Comparison of ENCODE assay signal across 9 cellular contexts in genomic region chr1:78333426-78334012, GRCh38.
DNase-seq lines count a peak whose midpoint lies in the region; ATAC-seq, FAIRE-seq and TF ChIP-seq lines count a peak whose summit lies in the region.
"Had no signal": no experiment of that assay in that cellular context is flagged by ENCODE, and none has a peak within 500 bp of the region (broad histone marks: within the 10 kb centered on the region; RNA-seq: fewer than 3 reads in every experiment).

No MANE protein-coding gene starts in this region.

- H3K27ac ChIP-seq in Karpas-422 (ENCODE audit: low read length): no peak overlapping the region
- H3K27ac ChIP-seq in neural cell (ENCODE audit: low read length): no peak overlapping the region
- H3K27ac ChIP-seq: SK-N-MC had no signal

- H3K27me3 ChIP-seq in Karpas-422 (ENCODE audit: low read length): no peaks in the 10 kb centered on the region
- no peaks in the 10 kb centered on the region for H3K27me3 ChIP-seq in neural cell (ENCODE audit: insufficient read depth, low read depth, low read length)

- TF ChIP-seq CTCF in GM12864 (IDR thresholded peaks at IDR 0.05; ENCODE audit: low read depth, low read length, missing control alignments) (peak; percentile 77), cardiac fibroblast (IDR thresholded peaks at IDR 0.05; ENCODE audit: low read depth, low read length) (peak; percentile 86), neural cell (IDR thresholded peaks at IDR 0.05; ENCODE audit: poor library complexity, severe bottlenecking) (peak; percentile 43)

- no peak for FAIRE-seq in H54 (lab: Jason Lieb, UNC)

- TF ChIP-seq EP300 in neural cell (conservative IDR thresholded peaks at IDR 0.05; ENCODE audit: poor library complexity, severe bottlenecking): no peak

- H3K4me3 ChIP-seq in GM12864 (ENCODE audit: low read depth, low read length) (no peak overlapping the region), Karpas-422 (ENCODE audit: low read length) (no peak overlapping the region), cardiac fibroblast (replicated peaks in 1 of 2; ENCODE audit: low read depth in 2 of 2, low read length in 2 of 2) (no peak overlapping the region), neural cell (ENCODE audit: low read length) (no peak overlapping the region)
- H3K4me3 ChIP-seq: SK-N-MC had no signal

- DNase-seq in GM12864 (ENCODE audit: low read depth) (peak; percentile 7), Karpas-422 (peak; percentile 71), cardiac fibroblast (ENCODE audit: low read depth in 2 of 2) (peak; percentile 77 to 79), H54 (ENCODE audit: insufficient read length, low spot score) (no peak), GF-D8 (lab: John Stamatoyannopoulos, UW) (no peak)

- H3K4me2 ChIP-seq in Karpas-422 (ENCODE audit: low read depth, low read length, poor library complexity, severe bottlenecking): no peak overlapping the region
- no peak overlapping the region for H3K4me2 ChIP-seq in neural cell (ENCODE audit: low read length)

- H3K9me3 ChIP-seq in Karpas-422 (ENCODE audit: low read length) (no peaks in the 10 kb centered on the region), neural cell (ENCODE audit: low read length) (no peaks in the 10 kb centered on the region)

- H2AFZ ChIP-seq in Karpas-422 (ENCODE audit: low read length) (no peak overlapping the region), neural cell (ENCODE audit: low read depth, low read length) (no peak overlapping the region)

- ATAC-seq in GM21717 (IDR thresholded peaks at IDR 0.05; ENCODE audit: unreplicated experiment) (peak; percentile 92), GM18873 (IDR thresholded peaks at IDR 0.05; ENCODE audit: low FRiP score, unreplicated experiment) (no peak)

- no peak for TF ChIP-seq POLR2A in H54 (IDR thresholded peaks at IDR 0.05; ENCODE audit: low read depth, low read length)

- no peaks in the 10 kb centered on the region for H3K79me2 ChIP-seq in Karpas-422 (ENCODE audit: low read length)
- no peaks in the 10 kb centered on the region for H3K79me2 ChIP-seq in neural cell (replicated peaks; ENCODE audit: insufficient read depth, low read length)

- no peak for TF ChIP-seq RAD21 in neural cell (conservative IDR thresholded peaks at IDR 0.05)

- no peaks in the 10 kb centered on the region for H4K20me1 ChIP-seq in Karpas-422 (ENCODE audit: insufficient read depth, low read depth, low read length)
- H4K20me1 ChIP-seq in neural cell (ENCODE audit: insufficient read depth): no peaks in the 10 kb centered on the region

- H3K36me3 ChIP-seq in Karpas-422 (ENCODE audit: insufficient read depth, low read length): no peaks in the 10 kb centered on the region
- no peaks in the 10 kb centered on the region for H3K36me3 ChIP-seq in neural cell (ENCODE audit: insufficient read depth, low read length)

- H3K9me2 ChIP-seq in Karpas-422 (replicated peaks; ENCODE audit: insufficient read depth, low read length) (no peaks in the 10 kb centered on the region), neural cell (ENCODE audit: insufficient read depth, low read length) (no peaks in the 10 kb centered on the region)

- H3K4me1 ChIP-seq in Karpas-422 (ENCODE audit: low read length): no peaks in the 10 kb centered on the region

- H3K9ac ChIP-seq in Karpas-422 (ENCODE audit: low read length) (no peak overlapping the region), neural cell (ENCODE audit: low read length) (no peak overlapping the region)

- no peaks in the 10 kb centered on the region for H3F3A ChIP-seq in neural cell (ENCODE audit: insufficient read depth, low read length, poor library complexity, severe bottlenecking)

TF ChIP-seq in neural cell, 6 proteins besides CTCF, POLR2A, EP300 and RAD21:
- no peak for TF ChIP-seq POLR2AphosphoS5 (IDR thresholded peaks at IDR 0.05)
- TF ChIP-seq MXI1 (conservative IDR thresholded peaks at IDR 0.05; ENCODE audit: poor library complexity, severe bottlenecking): no peak
- TF ChIP-seq EZH2 (IDR thresholded peaks at IDR 0.05; ENCODE audit: borderline replicate concordance, insufficient read depth, low read length, poor library complexity, severe bottlenecking): no peak
- TF ChIP-seq TAF1 (IDR thresholded peaks at IDR 0.05; ENCODE audit: low read depth): no peak
- TF ChIP-seq, protein P1, sequence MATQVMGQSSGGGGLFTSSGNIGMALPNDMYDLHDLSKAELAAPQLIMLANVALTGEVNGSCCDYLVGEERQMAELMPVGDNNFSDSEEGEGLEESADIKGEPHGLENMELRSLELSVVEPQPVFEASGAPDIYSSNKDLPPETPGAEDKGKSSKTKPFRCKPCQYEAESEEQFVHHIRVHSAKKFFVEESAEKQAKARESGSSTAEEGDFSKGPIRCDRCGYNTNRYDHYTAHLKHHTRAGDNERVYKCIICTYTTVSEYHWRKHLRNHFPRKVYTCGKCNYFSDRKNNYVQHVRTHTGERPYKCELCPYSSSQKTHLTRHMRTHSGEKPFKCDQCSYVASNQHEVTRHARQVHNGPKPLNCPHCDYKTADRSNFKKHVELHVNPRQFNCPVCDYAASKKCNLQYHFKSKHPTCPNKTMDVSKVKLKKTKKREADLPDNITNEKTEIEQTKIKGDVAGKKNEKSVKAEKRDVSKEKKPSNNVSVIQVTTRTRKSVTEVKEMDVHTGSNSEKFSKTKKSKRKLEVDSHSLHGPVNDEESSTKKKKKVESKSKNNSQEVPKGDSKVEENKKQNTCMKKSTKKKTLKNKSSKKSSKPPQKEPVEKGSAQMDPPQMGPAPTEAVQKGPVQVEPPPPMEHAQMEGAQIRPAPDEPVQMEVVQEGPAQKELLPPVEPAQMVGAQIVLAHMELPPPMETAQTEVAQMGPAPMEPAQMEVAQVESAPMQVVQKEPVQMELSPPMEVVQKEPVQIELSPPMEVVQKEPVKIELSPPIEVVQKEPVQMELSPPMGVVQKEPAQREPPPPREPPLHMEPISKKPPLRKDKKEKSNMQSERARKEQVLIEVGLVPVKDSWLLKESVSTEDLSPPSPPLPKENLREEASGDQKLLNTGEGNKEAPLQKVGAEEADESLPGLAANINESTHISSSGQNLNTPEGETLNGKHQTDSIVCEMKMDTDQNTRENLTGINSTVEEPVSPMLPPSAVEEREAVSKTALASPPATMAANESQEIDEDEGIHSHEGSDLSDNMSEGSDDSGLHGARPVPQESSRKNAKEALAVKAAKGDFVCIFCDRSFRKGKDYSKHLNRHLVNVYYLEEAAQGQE (IDR thresholded peaks at IDR 0.05; ENCODE audit: borderline replicate concordance): no peak
- TF ChIP-seq SMC3 (conservative IDR thresholded peaks at IDR 0.05; ENCODE audit: poor library complexity): no peak

Comparison
In these comparisons a context has a peak if more than half of its experiments do, and no peak if none do; other contexts are left out.
1. DNase-seq: peak in GM12864 (single experiment), Karpas-422 (single experiment) and cardiac fibroblast (2 of 2); none in H54 (single experiment) and GF-D8 (single experiment).
2. Peak in every context shown above with its lines, with median percentiles within 50 percentile points of each other: CTCF ChIP-seq.